In the genomic region with DNA sequence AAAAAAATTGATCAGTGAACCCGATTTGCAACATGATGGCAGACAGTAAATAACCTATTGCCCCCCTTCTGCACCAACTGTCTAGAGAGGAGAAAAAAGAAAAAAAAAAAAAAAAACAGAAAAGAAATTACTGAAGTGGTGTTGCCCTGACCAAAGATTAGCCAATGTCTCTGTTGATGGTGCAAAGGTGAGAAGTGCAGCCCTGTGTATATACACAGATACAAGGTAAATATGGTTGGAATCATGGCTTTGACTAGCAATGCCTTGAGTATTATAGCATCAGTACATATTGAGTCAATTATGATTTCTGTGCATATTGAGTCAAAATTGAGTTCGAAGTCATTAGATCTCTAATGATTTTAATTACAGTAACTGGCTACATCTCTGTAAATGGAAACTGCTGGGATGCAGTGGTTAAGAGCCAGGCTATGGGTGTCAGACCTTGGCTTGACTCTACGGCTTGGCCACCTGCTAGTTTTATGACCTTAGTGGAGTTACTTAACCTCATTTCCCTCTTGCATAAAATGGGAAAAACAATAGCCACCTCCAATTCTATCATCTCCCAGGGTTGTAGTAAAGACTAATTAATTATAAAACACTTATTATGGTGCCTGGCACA, we compare ENCODE assay signal across 19 cellular contexts. TPM values are rescaled to one million over a fixed set of nuclear protein-coding genes. Genes with fewer than 3 reads are reported as not detected.
DNase-seq lines count a peak whose midpoint lies in the region; ATAC-seq and FAIRE-seq lines count a peak whose summit lies in the region.
"Had no signal": no experiment of that assay in that cellular context is flagged by ENCODE, and none has a peak within 500 bp of the region (broad histone marks: within the 10 kb centered on the region; RNA-seq: fewer than 3 reads in every experiment).

No MANE protein-coding gene starts in this region.

- CTCF ChIA-PET in activated CD4-positive, alpha-beta T cell treated with anti-CD3 and anti-CD28 coated beads for 36 hours (lab: Charles Lee): interaction anchor here (1.0 kb wide), 1 partner anchor 46 kb away, joined by 4 read pairs; no protein-coding TSS in a partner anchor

- H3K27me3 ChIP-seq in small intestine (ENCODE audit: control insufficient read depth in 2 of 2, insufficient read depth in 2 of 2, low read length in 2 of 2): no peaks in the 10 kb centered on the region

- ATAC-seq in activated CD4-positive, alpha-beta T cell treated with anti-CD3 and anti-CD28 coated beads for 36 hours: no peak
- ATAC-seq in left lobe of liver (peak; percentile 87), HG03520 (IDR thresholded peaks at IDR 0.05; ENCODE audit: unreplicated experiment) (no peak)
- ATAC-seq: CD8-positive, alpha-beta T cell; GM23338 had no signal

- H3K4me3 Mint-ChIP-seq in activated CD4-positive, alpha-beta T cell treated with anti-CD3 and anti-CD28 coated beads, Interleukin-2, amount 10 ng/mL, durations not matched to agents 24 days and 14 days: no peak overlapping the region
- no peak overlapping the region for H3K4me3 Mint-ChIP-seq in activated CD4-positive, alpha-beta T cell treated with anti-CD3 and anti-CD28 coated beads for 36 hours
- H3K4me3 Mint-ChIP-seq: CD14-positive monocyte; CD8-positive, alpha-beta T cell; GM23338 had no signal

- H3K9me3 ChIP-seq in small intestine (ENCODE audit: control insufficient read depth, low read depth): no peaks in the 10 kb centered on the region

- peak; percentile 4 for DNase-seq in DMS53 (lab: John Stamatoyannopoulos, UW)
- DNase-seq in DMS53 treated with DMSO at 0.1 percent for 48 hours (lab: John Stamatoyannopoulos, UW; ENCODE audit: unreplicated experiment): no peak
- peak; percentile 7 for DNase-seq in activated CD4-positive, alpha-beta T cell treated with anti-CD3 and anti-CD28 coated beads, Interleukin-2, amount 10 ng/mL, durations not matched to agents 24 days and 14 days
- no peak for DNase-seq in activated CD4-positive, alpha-beta T cell treated with anti-CD3 and anti-CD28 coated beads for 36 hours
- DNase-seq in left lobe of liver (ENCODE audit: low spot score): no peak
- peak; percentile 37 for DNase-seq in small intestine
- DNase-seq in NCI-H2171 (lab: John Stamatoyannopoulos, UW): no peak
- DNase-seq: CD8-positive, alpha-beta T cell; COR-L47; DMS153; GF-D8; H7 had no signal

- POLR2A ChIA-PET in activated CD4-positive, alpha-beta T cell treated with anti-CD3 and anti-CD28 coated beads for 36 hours (lab: Charles Lee): no interaction called here

- no peak overlapping the region for H3K27ac ChIP-seq in small intestine (ENCODE audit: low read depth in 1 of 2, low read length in 1 of 2)
- H3K27ac ChIP-seq: 22Rv1 had no signal

- peaks cover 14% of the 10 kb centered on the region for H3K9me3 Mint-ChIP-seq in activated CD4-positive, alpha-beta T cell treated with anti-CD3 and anti-CD28 coated beads, Interleukin-2, amount 10 ng/mL, durations not matched to agents 24 days and 14 days
- peaks cover 3% of the 10 kb centered on the region for H3K9me3 Mint-ChIP-seq in activated CD4-positive, alpha-beta T cell treated with anti-CD3 and anti-CD28 coated beads for 36 hours (ENCODE audit: low read depth)

- intact Hi-C loops in activated CD4-positive, alpha-beta T cell treated with anti-CD3 and anti-CD28 coated beads, Interleukin-2, amount 10 ng/mL, durations not matched to agents 24 days and 14 days (cut with micrococcal nuclease): no loop called here
- intact Hi-C loops in activated CD4-positive, alpha-beta T cell treated with anti-CD3 and anti-CD28 coated beads for 36 hours (cut with DNase I, micrococcal nuclease): no loop called here

- no peak for FAIRE-seq in small intestine (lab: Jason Lieb, UNC)
- FAIRE-seq: D721Med, GM18507 had no signal

- H3K4me1 Mint-ChIP-seq in activated CD4-positive, alpha-beta T cell treated with anti-CD3 and anti-CD28 coated beads, Interleukin-2, amount 10 ng/mL, durations not matched to agents 24 days and 14 days: peaks cover 6% of the 10 kb centered on the region
- no peaks in the 10 kb centered on the region for H3K4me1 Mint-ChIP-seq in activated CD4-positive, alpha-beta T cell treated with anti-CD3 and anti-CD28 coated beads for 36 hours
- H3K4me1 Mint-ChIP-seq: CD14-positive monocyte, GM23338 had no signal

- H3K4me3 ChIP-seq in small intestine (ENCODE audit: low read depth in 1 of 2, low read length in 2 of 2): no peak overlapping the region
- H3K4me3 ChIP-seq: GM23338 had no signal

- WGBS in small intestine, 3 donors: 44 to 63% (median 53%) methylated on average over 3 of the region's 3 CpGs

- H3K27ac Mint-ChIP-seq in activated CD4-positive, alpha-beta T cell treated with anti-CD3 and anti-CD28 coated beads, Interleukin-2, amount 10 ng/mL, durations not matched to agents 24 days and 14 days: no peak overlapping the region
- no peak overlapping the region for H3K27ac Mint-ChIP-seq in activated CD4-positive, alpha-beta T cell treated with anti-CD3 and anti-CD28 coated beads for 36 hours
- H3K27ac Mint-ChIP-seq: CD14-positive monocyte; CD8-positive, alpha-beta T cell; GM23338 had no signal

- H3K36me3 ChIP-seq in small intestine (ENCODE audit: control insufficient read depth in 2 of 2, insufficient read depth in 2 of 2, low read length in 2 of 2): no peaks in the 10 kb centered on the region

- H3K4me1 ChIP-seq in small intestine (ENCODE audit: control insufficient read depth in 2 of 2, insufficient read depth in 1 of 2, low read depth in 1 of 2, low read length in 1 of 2): no peaks in the 10 kb centered on the region

- peaks cover 26% of the 10 kb centered on the region for H3K27me3 Mint-ChIP-seq in activated CD4-positive, alpha-beta T cell treated with anti-CD3 and anti-CD28 coated beads, Interleukin-2, amount 10 ng/mL, durations not matched to agents 24 days and 14 days
- no peaks in the 10 kb centered on the region for H3K27me3 Mint-ChIP-seq in activated CD4-positive, alpha-beta T cell treated with anti-CD3 and anti-CD28 coated beads for 36 hours

- peaks cover 5% of the 10 kb centered on the region for H3K36me3 Mint-ChIP-seq in activated CD4-positive, alpha-beta T cell treated with anti-CD3 and anti-CD28 coated beads, Interleukin-2, amount 10 ng/mL, durations not matched to agents 24 days and 14 days (ENCODE audit: low read depth)
- H3K36me3 Mint-ChIP-seq in activated CD4-positive, alpha-beta T cell treated with anti-CD3 and anti-CD28 coated beads for 36 hours (ENCODE audit: low read depth): no peaks in the 10 kb centered on the region
- H3K36me3 Mint-ChIP-seq: CD14-positive monocyte; CD8-positive, alpha-beta T cell had no signal

RNA-seq across cellular contexts. Expression of gene EGLN3, which starts 51.0 kb away (rescaled TPM):
- total RNA-seq in activated CD4-positive, alpha-beta T cell treated with anti-CD3 and anti-CD28 coated beads, Interleukin-2, amount 10 ng/mL, durations not matched to agents 24 days and 14 days: 17.4 and 17.6 TPM in 2 replicates
- 1 to 10 TPM; 3.8 to 3.9 TPM for total RNA-seq in activated CD4-positive, alpha-beta T cell treated with anti-CD3 and anti-CD28 coated beads for 36 hours
- 3.3 TPM for total RNA-seq in left lobe of liver
- 10 to 100 TPM; 17.6 to 40.5 (median 33.3) TPM for polyA plus RNA-seq in small intestine
- total RNA-seq: HT1080 had no signal

Comparison
In these comparisons a context has a peak if more than half of its experiments do, and no peak if none do; other contexts are left out.
1. DNase-seq: peak in DMS53 (single experiment), activated CD4-positive, alpha-beta T cell treated with anti-CD3 and anti-CD28 coated beads, Interleukin-2, amount 10 ng/mL, durations not matched to agents 24 days and 14 days (single experiment) and small intestine (single experiment); none in DMS53 treated with DMSO at 0.1 percent for 48 hours (single experiment), activated CD4-positive, alpha-beta T cell treated with anti-CD3 and anti-CD28 coated beads for 36 hours (single experiment), left lobe of liver (single experiment) and NCI-H2171 (single experiment).